ENCODE assay signal across 1 cellular context in genomic region chr13:77360032-77360431, GRCh38.
TF ChIP-seq lines count a peak whose summit lies in the region.

No MANE protein-coding gene starts in this region.

TF ChIP-seq in GM23338, 12 proteins besides CTCF, POLR2A, EP300 and RAD21 (continued from another document):
- TF ChIP-seq REST (IDR thresholded peaks at IDR 0.05; ENCODE audit: unreplicated experiment), result no peak
